ENCODE assay signal across 1 cellular context in the genomic region with DNA sequence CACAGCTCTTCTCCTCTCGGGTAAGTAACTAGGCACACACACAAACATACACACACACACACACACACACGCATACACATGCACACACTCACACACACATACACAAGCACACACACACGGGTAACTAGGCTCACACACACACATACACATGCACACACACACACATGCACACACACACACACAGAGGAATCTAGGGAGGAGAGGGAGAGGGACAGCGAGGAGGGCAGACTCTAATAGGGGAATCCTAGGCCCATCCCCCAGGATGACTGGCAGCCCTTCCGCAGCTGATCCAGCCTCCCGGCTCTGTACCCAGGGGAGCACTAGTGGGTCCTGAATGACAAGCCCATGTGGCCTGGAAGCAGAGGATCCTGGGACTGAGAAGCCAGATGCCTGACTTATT.
A peak's percentile ranks its signal among the peaks of the same experiment; 100 is the strongest.
TF ChIP-seq lines count a peak whose summit lies in the region.

No MANE protein-coding gene starts in this region.

TF ChIP-seq in HEK293, 187 proteins besides CTCF, POLR2A, EP300 and RAD21 (continued from another document and continues in another):
- TF ChIP-seq, protein P1, sequence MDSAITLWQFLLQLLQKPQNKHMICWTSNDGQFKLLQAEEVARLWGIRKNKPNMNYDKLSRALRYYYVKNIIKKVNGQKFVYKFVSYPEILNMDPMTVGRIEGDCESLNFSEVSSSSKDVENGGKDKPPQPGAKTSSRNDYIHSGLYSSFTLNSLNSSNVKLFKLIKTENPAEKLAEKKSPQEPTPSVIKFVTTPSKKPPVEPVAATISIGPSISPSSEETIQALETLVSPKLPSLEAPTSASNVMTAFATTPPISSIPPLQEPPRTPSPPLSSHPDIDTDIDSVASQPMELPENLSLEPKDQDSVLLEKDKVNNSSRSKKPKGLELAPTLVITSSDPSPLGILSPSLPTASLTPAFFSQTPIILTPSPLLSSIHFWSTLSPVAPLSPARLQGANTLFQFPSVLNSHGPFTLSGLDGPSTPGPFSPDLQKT (IDR thresholded peaks at IDR 0.05; ENCODE audit: borderline replicate concordance, low read depth, low read length), result no peak
- TF ChIP-seq, protein P2, sequence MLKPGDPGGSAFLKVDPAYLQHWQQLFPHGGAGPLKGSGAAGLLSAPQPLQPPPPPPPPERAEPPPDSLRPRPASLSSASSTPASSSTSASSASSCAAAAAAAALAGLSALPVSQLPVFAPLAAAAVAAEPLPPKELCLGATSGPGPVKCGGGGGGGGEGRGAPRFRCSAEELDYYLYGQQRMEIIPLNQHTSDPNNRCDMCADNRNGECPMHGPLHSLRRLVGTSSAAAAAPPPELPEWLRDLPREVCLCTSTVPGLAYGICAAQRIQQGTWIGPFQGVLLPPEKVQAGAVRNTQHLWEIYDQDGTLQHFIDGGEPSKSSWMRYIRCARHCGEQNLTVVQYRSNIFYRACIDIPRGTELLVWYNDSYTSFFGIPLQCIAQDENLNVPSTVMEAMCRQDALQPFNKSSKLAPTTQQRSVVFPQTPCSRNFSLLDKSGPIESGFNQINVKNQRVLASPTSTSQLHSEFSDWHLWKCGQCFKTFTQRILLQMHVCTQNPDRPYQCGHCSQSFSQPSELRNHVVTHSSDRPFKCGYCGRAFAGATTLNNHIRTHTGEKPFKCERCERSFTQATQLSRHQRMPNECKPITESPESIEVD (tag by site-specific recombination; IDR thresholded peaks at IDR 0.05), result no peak
- TF ChIP-seq GLIS1 (tag by site-specific recombination; IDR thresholded peaks at IDR 0.05), result peak; percentile 52
- TF ChIP-seq ZNF555 (tag by site-specific recombination; conservative IDR thresholded peaks at IDR 0.05), result no peak
- TF ChIP-seq MYNN (tag by site-specific recombination; IDR thresholded peaks at IDR 0.05; ENCODE audit: borderline replicate concordance), result no peak
- no peak for TF ChIP-seq ZNF701 (tag by site-specific recombination; IDR thresholded peaks at IDR 0.05)
- TF ChIP-seq ZNF280C (tag by site-specific recombination; IDR thresholded peaks at IDR 0.05), result no peak
- TF ChIP-seq, protein P3, sequence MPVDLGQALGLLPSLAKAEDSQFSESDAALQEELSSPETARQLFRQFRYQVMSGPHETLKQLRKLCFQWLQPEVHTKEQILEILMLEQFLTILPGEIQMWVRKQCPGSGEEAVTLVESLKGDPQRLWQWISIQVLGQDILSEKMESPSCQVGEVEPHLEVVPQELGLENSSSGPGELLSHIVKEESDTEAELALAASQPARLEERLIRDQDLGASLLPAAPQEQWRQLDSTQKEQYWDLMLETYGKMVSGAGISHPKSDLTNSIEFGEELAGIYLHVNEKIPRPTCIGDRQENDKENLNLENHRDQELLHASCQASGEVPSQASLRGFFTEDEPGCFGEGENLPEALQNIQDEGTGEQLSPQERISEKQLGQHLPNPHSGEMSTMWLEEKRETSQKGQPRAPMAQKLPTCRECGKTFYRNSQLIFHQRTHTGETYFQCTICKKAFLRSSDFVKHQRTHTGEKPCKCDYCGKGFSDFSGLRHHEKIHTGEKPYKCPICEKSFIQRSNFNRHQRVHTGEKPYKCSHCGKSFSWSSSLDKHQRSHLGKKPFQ (tag by site-specific recombination; IDR thresholded peaks at IDR 0.05), result no peak
- TF ChIP-seq ZNF202 (tag by site-specific recombination; IDR thresholded peaks at IDR 0.05; ENCODE audit: borderline replicate concordance), result no peak
- TF ChIP-seq ZNF324 (tag by site-specific recombination; IDR thresholded peaks at IDR 0.05), result no peak
- TF ChIP-seq ZNF366 (tag by site-specific recombination; conservative IDR thresholded peaks at IDR 0.05), result no peak
- TF ChIP-seq PRDM10 (tag by site-specific recombination; IDR thresholded peaks at IDR 0.05), result no peak
- TF ChIP-seq ZNF548 (tag by site-specific recombination; IDR thresholded peaks at IDR 0.05), result no peak
- no peak for TF ChIP-seq ZNF2 (tag by site-specific recombination; IDR thresholded peaks at IDR 0.05)
- TF ChIP-seq ZNF501 (tag by site-specific recombination; IDR thresholded peaks at IDR 0.05), result no peak
- no peak for TF ChIP-seq ZNF558 (tag by site-specific recombination; IDR thresholded peaks at IDR 0.05)
- TF ChIP-seq ZNF777 (tag by site-specific recombination; IDR thresholded peaks at IDR 0.05; ENCODE audit: borderline replicate concordance), result no peak
- TF ChIP-seq ZNF140 (tag by site-specific recombination; IDR thresholded peaks at IDR 0.05), result no peak
- 0 out of 2 replicates have a peak, but pooled peaks have one; percentile 31 for TF ChIP-seq ZNF76 (tag by site-specific recombination; IDR thresholded peaks at IDR 0.05; ENCODE audit: borderline replicate concordance, low read depth)
- TF ChIP-seq, protein P4, sequence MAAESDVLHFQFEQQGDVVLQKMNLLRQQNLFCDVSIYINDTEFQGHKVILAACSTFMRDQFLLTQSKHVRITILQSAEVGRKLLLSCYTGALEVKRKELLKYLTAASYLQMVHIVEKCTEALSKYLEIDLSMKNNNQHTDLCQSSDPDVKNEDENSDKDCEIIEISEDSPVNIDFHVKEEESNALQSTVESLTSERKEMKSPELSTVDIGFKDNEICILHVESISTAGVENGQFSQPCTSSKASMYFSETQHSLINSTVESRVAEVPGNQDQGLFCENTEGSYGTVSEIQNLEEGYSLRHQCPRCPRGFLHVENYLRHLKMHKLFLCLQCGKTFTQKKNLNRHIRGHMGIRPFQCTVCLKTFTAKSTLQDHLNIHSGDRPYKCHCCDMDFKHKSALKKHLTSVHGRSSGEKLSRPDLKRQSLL (tag by site-specific recombination; IDR thresholded peaks at IDR 0.05), result no peak
- no peak for TF ChIP-seq TCF7L2 (IDR thresholded peaks at IDR 0.05; ENCODE audit: borderline replicate concordance, low read depth, low read length)
- no peak for TF ChIP-seq ZNF391 (tag by site-specific recombination; IDR thresholded peaks at IDR 0.05; ENCODE audit: borderline replicate concordance, low read depth)
- no peak; the same call in 1 of the 2 replicates for TF ChIP-seq ZNF488 (tag by site-specific recombination; IDR thresholded peaks at IDR 0.05)
- TF ChIP-seq ZNF292 (tag by site-specific recombination; IDR thresholded peaks at IDR 0.05; ENCODE audit: borderline replicate concordance, low read depth), result no peak
- no peak for TF ChIP-seq REST (tag by site-specific recombination; IDR thresholded peaks at IDR 0.05)
- TF ChIP-seq SP2 (tag by site-specific recombination; IDR thresholded peaks at IDR 0.05), result peak; percentile 21
- TF ChIP-seq ZNF791 (tag by site-specific recombination; IDR thresholded peaks at IDR 0.05), result no peak
- TF ChIP-seq ZNF670 (tag by site-specific recombination; IDR thresholded peaks at IDR 0.05; ENCODE audit: low read depth), result no peak
- no peak for TF ChIP-seq ZNF350 (tag by site-specific recombination; IDR thresholded peaks at IDR 0.05)
- TF ChIP-seq HOXA7 (CRISPR knock-in tag; IDR thresholded peaks at IDR 0.05; ENCODE audit: borderline replicate concordance), result no peak
- no peak for TF ChIP-seq ZNF549 (tag by site-specific recombination; IDR thresholded peaks at IDR 0.05)
- no peak for TF ChIP-seq ZNF645 (tag by site-specific recombination; IDR thresholded peaks at IDR 0.05)
- TF ChIP-seq BCL11A (tag by site-specific recombination; IDR thresholded peaks at IDR 0.05; ENCODE audit: low read depth), result no peak
- TF ChIP-seq ZNF19 (tag by site-specific recombination; IDR thresholded peaks at IDR 0.05; ENCODE audit: low read depth), result no peak
- peak; percentile 100 for TF ChIP-seq ZSCAN4 (tag by site-specific recombination; IDR thresholded peaks at IDR 0.05)
- no peak for TF ChIP-seq ZNF10 (tag by site-specific recombination; IDR thresholded peaks at IDR 0.05)
- TF ChIP-seq REPIN1 (tag by site-specific recombination; IDR thresholded peaks at IDR 0.05; ENCODE audit: low read depth), result no peak
- TF ChIP-seq ZNF311 (tag by site-specific recombination; IDR thresholded peaks at IDR 0.05; ENCODE audit: borderline replicate concordance), result peak; percentile 67; the same call in 1 of the 2 replicates
- TF ChIP-seq ZNF302 (tag by site-specific recombination; IDR thresholded peaks at IDR 0.05; ENCODE audit: low read depth), result no peak
- no peak for TF ChIP-seq SALL2 (tag by site-specific recombination; IDR thresholded peaks at IDR 0.05; ENCODE audit: borderline replicate concordance)
- TF ChIP-seq ZFP69B (tag by site-specific recombination; IDR thresholded peaks at IDR 0.05), result no peak
- no peak for TF ChIP-seq ZNF560 (tag by site-specific recombination; IDR thresholded peaks at IDR 0.05; ENCODE audit: borderline replicate concordance)
- no peak for TF ChIP-seq SCRT2 (tag by site-specific recombination; IDR thresholded peaks at IDR 0.05)
